In the genomic region with DNA sequence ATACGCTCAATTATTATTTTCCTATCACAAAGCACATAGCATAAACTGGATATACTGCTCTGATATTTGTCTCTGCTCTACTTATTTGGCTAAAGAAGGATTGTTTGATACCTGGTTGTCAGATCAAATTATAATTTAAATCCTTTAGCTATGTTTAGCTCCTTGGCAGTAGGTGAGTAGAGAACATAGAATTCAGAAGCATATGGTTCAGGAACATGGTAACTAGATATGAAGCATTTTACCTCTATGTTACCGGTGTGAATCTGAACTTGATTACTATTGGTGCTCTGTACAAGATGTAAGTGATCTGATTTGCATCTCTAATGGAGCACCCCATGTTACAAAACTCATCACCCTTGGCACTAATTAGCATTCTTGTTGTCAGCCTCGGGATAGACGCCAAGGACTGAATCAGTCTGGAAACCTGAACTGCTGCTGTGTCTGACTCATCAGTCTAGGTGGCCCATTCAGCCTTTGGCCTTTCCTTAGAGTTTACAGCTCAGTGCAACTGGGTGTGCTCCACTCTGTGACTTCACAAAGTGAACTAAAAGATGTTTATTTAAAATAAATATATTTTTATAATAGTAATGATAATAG, we compare ENCODE assay signal across 8 cellular contexts. TPM values are rescaled to one million over a fixed set of nuclear protein-coding genes. Genes with fewer than 3 reads are reported as not detected.
DNase-seq lines count a peak whose midpoint lies in the region; ATAC-seq and TF ChIP-seq lines count a peak whose summit lies in the region.

No MANE protein-coding gene starts in this region.

- H3K4me3 Mint-ChIP-seq in endodermal cell, result no peak overlapping the region

- H3K27me3 ChIP-seq in endodermal cell (ENCODE audit: control insufficient read depth, insufficient read depth, low read length, poor library complexity, severe bottlenecking) (no peaks in the 10 kb centered on the region), Karpas-422 (ENCODE audit: low read length) (no peaks in the 10 kb centered on the region)

- H3K9ac ChIP-seq in endodermal cell (ENCODE audit: extremely low read depth, low read length, poor library complexity, severe bottlenecking), result no peak overlapping the region
- no peak overlapping the region for H3K9ac ChIP-seq in Karpas-422 (ENCODE audit: low read length)

- no peaks in the 10 kb centered on the region for H3K36me3 ChIP-seq in endodermal cell (ENCODE audit: control insufficient read depth, insufficient read depth, low read length)
- no peaks in the 10 kb centered on the region for H3K36me3 ChIP-seq in Karpas-422 (ENCODE audit: insufficient read depth, low read length)

- H3K27ac ChIP-seq in endodermal cell (ENCODE audit: low read depth, low read length) (no peak overlapping the region), Karpas-422 (ENCODE audit: low read length) (no peak overlapping the region)

- no peaks in the 10 kb centered on the region for H3K79me2 ChIP-seq in Karpas-422 (ENCODE audit: low read length)

- H3K4me3 ChIP-seq in endodermal cell (ENCODE audit: low read length), result no peak overlapping the region
- H3K4me3 ChIP-seq in Karpas-422 (ENCODE audit: low read length), result no peak overlapping the region

- ATAC-seq in HG03342 (IDR thresholded peaks at IDR 0.05; ENCODE audit: unreplicated experiment) (no peak), HG03175 (IDR thresholded peaks at IDR 0.05; ENCODE audit: unreplicated experiment) (no peak)

- no peak overlapping the region for H3K4me2 ChIP-seq in Karpas-422 (ENCODE audit: low read depth, low read length, poor library complexity, severe bottlenecking)

- H3K36me3 Mint-ChIP-seq in endodermal cell (ENCODE audit: low read depth), result no peaks in the 10 kb centered on the region

- no peaks in the 10 kb centered on the region for H3K27me3 Mint-ChIP-seq in endodermal cell (ENCODE audit: insufficient read depth)

- H3K9me3 ChIP-seq in endodermal cell (ENCODE audit: control insufficient read depth, low read length) (no peaks in the 10 kb centered on the region), Karpas-422 (ENCODE audit: low read length) (no peaks in the 10 kb centered on the region)

- no peaks in the 10 kb centered on the region for H4K20me1 ChIP-seq in Karpas-422 (ENCODE audit: insufficient read depth, low read depth, low read length)

- H2AFZ ChIP-seq in Karpas-422 (ENCODE audit: low read length), result no peak overlapping the region

- H3K4me1 Mint-ChIP-seq in endodermal cell, result no peaks in the 10 kb centered on the region

- H3K4me1 ChIP-seq in endodermal cell (ENCODE audit: control insufficient read depth, insufficient read depth, low read length), result no peaks in the 10 kb centered on the region
- H3K4me1 ChIP-seq in Karpas-422 (ENCODE audit: low read length), result no peaks in the 10 kb centered on the region

- H3K27ac Mint-ChIP-seq in endodermal cell, result no peak overlapping the region

- WGBS in endodermal cell (ENCODE audit: insufficient coverage in 1 of 2, insufficient read length in 1 of 2), 2 experiments, result 47 to 56% methylated on average over 3 to 4 of the region's 4 CpGs

- DNase-seq in EL (peak; percentile 91), NCI-H460 (ENCODE audit: extremely low read depth, low read depth) (peak; percentile 75), endodermal cell (peak; percentile 67), non-pigmented ciliary epithelial cell (ENCODE audit: low read depth) (peak; percentile 82), Karpas-422 (no peak)
- DNase-seq in stimulated activated CD4-positive, alpha-beta T cell treated with anti-CD3 and anti-CD28 coated beads, Interleukin-4, amount 100 ng/mL, for 24 hours, result no peak

- peaks cover 2% of the 10 kb centered on the region for H3K9me3 Mint-ChIP-seq in endodermal cell

- no peak for TF ChIP-seq CTCF in endodermal cell (conservative IDR thresholded peaks at IDR 0.05)

- H3K9me2 ChIP-seq in Karpas-422 (replicated peaks; ENCODE audit: insufficient read depth, low read length), result no peaks in the 10 kb centered on the region

RNA-seq across cellular contexts. Expression of a gene that starts 12.3 kb away (rescaled TPM):
- 5.4 and 6.2 TPM in 2 replicates for total RNA-seq in NCI-H460 (2014; rRNA removed; shearing (Covaris generic))
- polyA plus RNA-seq in NCI-H460 (2014; cell fraction: nucleus; rRNA removed), result 2.2 and 2.6 TPM in 2 replicates
- total RNA-seq in endodermal cell, result not detected
- not detected for polyA plus RNA-seq in endodermal cell (2013, experiment 1 of 2)
- polyA plus RNA-seq in endodermal cell (2013, experiment 2 of 2), result not detected
- total RNA-seq in Karpas-422 (2014; rRNA removed; shearing (Covaris generic); ENCODE audit: low replicate concordance), result not detected in 2 replicates

RNA-seq across cellular contexts. Expression of a gene that starts 21.9 kb away (rescaled TPM):
- total RNA-seq in NCI-H460 (2014; rRNA removed; shearing (Covaris generic)), result 49.6 and 61.2 TPM in 2 replicates
- 51.5 and 74.3 TPM in 2 replicates for polyA plus RNA-seq in NCI-H460 (2014; cell fraction: nucleus; rRNA removed)
- total RNA-seq in endodermal cell, result 10 to 100 TPM; 53.8 to 60.1 TPM
- polyA plus RNA-seq in endodermal cell (2013, experiment 1 of 2), result 25.8 TPM
- polyA plus RNA-seq in endodermal cell (2013, experiment 2 of 2), result 23.9 TPM
- total RNA-seq in Karpas-422 (2014; rRNA removed; shearing (Covaris generic); ENCODE audit: low replicate concordance), result 54.1 and 99.9 TPM in 2 replicates

Comparison
In these comparisons a context has a peak if more than half of its experiments do, and no peak if none do; other contexts are left out.
1. DNase-seq: peak in EL (single experiment), NCI-H460 (single experiment), endodermal cell (single experiment) and non-pigmented ciliary epithelial cell (single experiment); none in Karpas-422 (single experiment) and stimulated activated CD4-positive, alpha-beta T cell treated with anti-CD3 and anti-CD28 coated beads, Interleukin-4, amount 100 ng/mL, for 24 hours (single experiment).